In genomic region chr6:145546265-145546664, GRCh38 we compare ENCODE assay signal across 5 cellular contexts.
"Had no signal": no experiment of that assay in that cellular context is flagged by ENCODE, and none has a peak within 500 bp of the region (broad histone marks: within the 10 kb centered on the region; RNA-seq: fewer than 3 reads in every experiment).

No MANE protein-coding gene starts in this region.

- H3K4me3 ChIP-seq: GM23338, K562 had no signal

- DNase-seq: H9, HCEC 1CT, IMR-90 had no signal

- ATAC-seq: GM23338, K562 had no signal
